In the genomic region with DNA sequence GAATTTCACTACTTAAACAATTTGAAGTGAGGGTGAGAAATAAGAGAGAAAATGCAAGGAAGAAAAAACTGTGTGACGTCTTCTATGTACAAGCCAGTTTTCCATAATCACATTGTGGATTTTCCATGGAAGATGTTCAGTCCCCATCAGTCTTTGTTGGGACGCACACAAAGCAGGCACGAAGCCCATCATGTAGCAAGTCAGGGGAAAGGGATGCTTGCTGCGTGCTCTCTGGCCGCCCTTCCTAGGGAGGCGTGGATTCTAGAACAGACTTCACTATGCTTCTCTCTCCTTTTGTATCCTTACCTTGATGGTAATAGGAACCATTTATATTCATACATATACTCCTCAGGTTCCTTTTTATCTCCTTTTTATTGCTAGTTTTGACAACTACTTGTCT, we compare ENCODE assay signal across 17 cellular contexts.
"Had no signal": no experiment of that assay in that cellular context is flagged by ENCODE, and none has a peak within 500 bp of the region (broad histone marks: within the 10 kb centered on the region; RNA-seq: fewer than 3 reads in every experiment).

No MANE protein-coding gene starts in this region.

- H3K27me3 ChIP-seq: gastroesophageal sphincter, right lobe of liver had no signal

- H3K27ac ChIP-seq: gastroesophageal sphincter, parathyroid adenoma, psoas muscle, right lobe of liver, thoracic aorta had no signal

- H2AFZ ChIP-seq: parathyroid adenoma had no signal

- ATAC-seq: esophagus mucosa; gastroesophageal sphincter; naive thymus-derived CD4-positive, alpha-beta T cell; psoas muscle; right lobe of liver; stimulated activated effector memory CD8-positive, alpha-beta T cell treated with anti-CD3 and anti-CD28 coated beads, Interleukin-12 subunit alpha, Interleukin-12 subunit beta, amount 100 ng/mL, for 72 hours; stimulated activated naive CD8-positive, alpha-beta T cell treated with anti-CD3 and anti-CD28 coated beads, Interleukin-15, Interleukin-2, amounts not matched to agents 100 U/mL and 50 U/mL, for 24 hours had no signal

- H3K9ac ChIP-seq: parathyroid adenoma had no signal

- DNase-seq: cortex of kidney; effector memory CD4-positive, alpha-beta T cell; foreskin fibroblast; naive thymus-derived CD4-positive, alpha-beta T cell; nephron progenitor cell; psoas muscle; retina; right lobe of liver; stimulated activated CD4-positive, alpha-beta T cell treated with anti-CD3 and anti-CD28 coated beads, Interleukin-4, amount 100 ng/mL, for 1 hour; stimulated activated CD8-positive, alpha-beta memory T cell treated with anti-CD3 and anti-CD28 coated beads, Interleukin-4, amount 100 ng/mL, for 48 hours; stimulated activated naive CD8-positive, alpha-beta T cell treated with anti-CD3 and anti-CD28 coated beads, Interleukin-15, Interleukin-2, amounts not matched to agents 100 U/mL and 50 U/mL, for 24 hours; trophoblast cell had no signal

- H3K4me1 ChIP-seq: parathyroid adenoma had no signal

- H3K9me3 ChIP-seq: gastroesophageal sphincter, psoas muscle, right lobe of liver, thoracic aorta had no signal

- H3K36me3 ChIP-seq: gastroesophageal sphincter, right lobe of liver, thoracic aorta had no signal

- H3K9me3 Mint-ChIP-seq: naive thymus-derived CD4-positive, alpha-beta T cell; nephron progenitor cell; stimulated activated effector memory CD8-positive, alpha-beta T cell treated with anti-CD3 and anti-CD28 coated beads, Interleukin-12 subunit alpha, Interleukin-12 subunit beta, amount 100 ng/mL, for 72 hours had no signal

- H3K4me3 ChIP-seq: gastroesophageal sphincter, psoas muscle, right lobe of liver, thoracic aorta had no signal

- H3K4me3 Mint-ChIP-seq: nephron progenitor cell; stimulated activated effector memory CD8-positive, alpha-beta T cell treated with anti-CD3 and anti-CD28 coated beads, Interleukin-12 subunit alpha, Interleukin-12 subunit beta, amount 100 ng/mL, for 72 hours had no signal

- H3K27ac Mint-ChIP-seq: naive thymus-derived CD4-positive, alpha-beta T cell; stimulated activated effector memory CD8-positive, alpha-beta T cell treated with anti-CD3 and anti-CD28 coated beads, Interleukin-12 subunit alpha, Interleukin-12 subunit beta, amount 100 ng/mL, for 72 hours had no signal
